1 cellular context compared by ENCODE assay signal in genomic region chr1:234605983-234606730, GRCh38.
TF ChIP-seq lines count a peak whose summit lies in the region.

No MANE protein-coding gene starts in this region.

TF ChIP-seq in HEK293, 187 proteins besides CTCF, POLR2A, EP300 and RAD21 (continued from another document and continues in another):
- TF ChIP-seq ZNF510 (tag by site-specific recombination; IDR thresholded peaks at IDR 0.05; ENCODE audit: insufficient replicate concordance), result no peak
- peak; percentile 4; the same call in 1 of the 2 replicates for TF ChIP-seq ZNF792 (tag by site-specific recombination; IDR thresholded peaks at IDR 0.05)
- peak; percentile 31; the same call in 1 of the 2 replicates for TF ChIP-seq ZXDB (tag by site-specific recombination; IDR thresholded peaks at IDR 0.05)
- TF ChIP-seq ZNF747 (tag by site-specific recombination; IDR thresholded peaks at IDR 0.05), result no peak
- TF ChIP-seq ZSCAN23 (tag by site-specific recombination; IDR thresholded peaks at IDR 0.05), result no peak
- TF ChIP-seq ZNF18 (tag by site-specific recombination; IDR thresholded peaks at IDR 0.05), result peak; percentile 38; the same call in 1 of the 2 replicates
- TF ChIP-seq, protein P1, sequence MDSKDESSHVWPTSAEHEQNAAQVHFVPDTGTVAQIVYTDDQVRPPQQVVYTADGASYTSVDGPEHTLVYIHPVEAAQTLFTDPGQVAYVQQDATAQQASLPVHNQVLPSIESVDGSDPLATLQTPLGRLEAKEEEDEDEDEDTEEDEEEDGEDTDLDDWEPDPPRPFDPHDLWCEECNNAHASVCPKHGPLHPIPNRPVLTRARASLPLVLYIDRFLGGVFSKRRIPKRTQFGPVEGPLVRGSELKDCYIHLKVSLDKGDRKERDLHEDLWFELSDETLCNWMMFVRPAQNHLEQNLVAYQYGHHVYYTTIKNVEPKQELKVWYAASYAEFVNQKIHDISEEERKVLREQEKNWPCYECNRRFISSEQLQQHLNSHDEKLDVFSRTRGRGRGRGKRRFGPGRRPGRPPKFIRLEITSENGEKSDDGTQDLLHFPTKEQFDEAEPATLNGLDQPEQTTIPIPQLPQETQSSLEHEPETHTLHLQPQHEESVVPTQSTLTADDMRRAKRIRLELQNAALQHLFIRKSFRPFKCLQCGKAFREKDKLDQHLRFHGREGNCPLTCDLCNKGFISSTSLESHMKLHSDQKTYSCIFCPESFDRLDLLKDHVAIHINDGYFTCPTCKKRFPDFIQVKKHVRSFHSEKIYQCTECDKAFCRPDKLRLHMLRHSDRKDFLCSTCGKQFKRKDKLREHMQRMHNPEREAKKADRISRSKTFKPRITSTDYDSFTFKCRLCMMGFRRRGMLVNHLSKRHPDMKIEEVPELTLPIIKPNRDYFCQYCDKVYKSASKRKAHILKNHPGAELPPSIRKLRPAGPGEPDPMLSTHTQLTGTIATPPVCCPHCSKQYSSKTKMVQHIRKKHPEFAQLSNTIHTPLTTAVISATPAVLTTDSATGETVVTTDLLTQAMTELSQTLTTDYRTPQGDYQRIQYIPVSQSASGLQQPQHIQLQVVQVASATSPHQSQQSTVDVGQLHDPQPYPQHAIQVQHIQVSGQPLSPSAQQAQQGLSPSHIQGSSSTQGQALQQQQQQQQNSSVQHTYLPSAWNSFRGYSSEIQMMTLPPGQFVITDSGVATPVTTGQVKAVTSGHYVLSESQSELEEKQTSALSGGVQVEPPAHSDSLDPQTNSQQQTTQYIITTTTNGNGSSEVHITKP (tag by site-specific recombination; IDR thresholded peaks at IDR 0.05), result peak; percentile 94
- TF ChIP-seq ZNF549 (tag by site-specific recombination; IDR thresholded peaks at IDR 0.05), result no peak
- TF ChIP-seq ZNF449 (tag by site-specific recombination; IDR thresholded peaks at IDR 0.05), result peak; percentile 19; the same call in 1 of the 2 replicates
- 0 out of 2 replicates have a peak, but pooled peaks have one; percentile 28 for TF ChIP-seq ZNF639 (tag by site-specific recombination; IDR thresholded peaks at IDR 0.05)
- TF ChIP-seq ZNF658 (tag by site-specific recombination; IDR thresholded peaks at IDR 0.05), result no peak
- no peak for TF ChIP-seq RBAK (tag by site-specific recombination; IDR thresholded peaks at IDR 0.05)
- no peak for TF ChIP-seq ZNF350 (tag by site-specific recombination; IDR thresholded peaks at IDR 0.05)
- TF ChIP-seq, protein P2, sequence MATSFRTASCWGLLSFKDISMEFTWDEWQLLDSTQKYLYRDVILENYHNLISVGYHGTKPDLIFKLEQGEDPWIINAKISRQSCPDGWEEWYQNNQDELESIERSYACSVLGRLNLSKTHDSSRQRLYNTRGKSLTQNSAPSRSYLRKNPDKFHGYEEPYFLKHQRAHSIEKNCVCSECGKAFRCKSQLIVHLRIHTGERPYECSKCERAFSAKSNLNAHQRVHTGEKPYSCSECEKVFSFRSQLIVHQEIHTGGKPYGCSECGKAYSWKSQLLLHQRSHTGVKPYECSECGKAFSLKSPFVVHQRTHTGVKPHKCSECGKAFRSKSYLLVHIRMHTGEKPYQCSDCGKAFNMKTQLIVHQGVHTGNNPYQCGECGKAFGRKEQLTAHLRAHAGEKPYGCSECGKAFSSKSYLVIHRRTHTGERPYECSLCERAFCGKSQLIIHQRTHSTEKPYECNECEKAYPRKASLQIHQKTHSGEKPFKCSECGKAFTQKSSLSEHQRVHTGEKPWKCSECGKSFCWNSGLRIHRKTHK (tag by site-specific recombination; IDR thresholded peaks at IDR 0.05), result no peak
- TF ChIP-seq ZNF544 (tag by site-specific recombination; IDR thresholded peaks at IDR 0.05), result no peak
- TF ChIP-seq ZNF692 (tag by site-specific recombination; IDR thresholded peaks at IDR 0.05), result 0 out of 2 replicates have a peak, but pooled peaks have one; percentile 60
- TF ChIP-seq GLI4 (tag by site-specific recombination; IDR thresholded peaks at IDR 0.05), result no peak; the same call in 1 of the 2 replicates
- TF ChIP-seq ZNF629 (tag by site-specific recombination; IDR thresholded peaks at IDR 0.05), result peak; percentile 48; the same call in 1 of the 2 replicates
- TF ChIP-seq, protein P3, sequence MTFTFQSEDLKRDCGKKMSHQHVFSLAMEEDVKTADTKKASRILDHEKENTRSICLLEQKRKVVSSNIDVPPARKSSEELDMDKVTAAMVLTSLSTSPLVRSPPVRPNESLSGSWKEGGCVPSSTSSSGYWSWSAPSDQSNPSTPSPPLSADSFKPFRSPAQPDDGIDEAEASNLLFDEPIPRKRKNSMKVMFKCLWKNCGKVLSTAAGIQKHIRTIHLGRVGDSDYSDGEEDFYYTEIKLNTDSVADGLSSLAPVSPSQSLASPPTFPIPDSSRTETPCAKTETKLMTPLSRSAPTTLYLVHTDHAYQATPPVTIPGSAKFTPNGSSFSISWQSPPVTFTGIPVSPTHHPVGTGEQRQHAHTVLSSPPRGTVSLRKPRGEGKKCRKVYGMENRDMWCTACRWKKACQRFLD (tag by site-specific recombination; IDR thresholded peaks at IDR 0.05), result no peak
- no peak for TF ChIP-seq MEIS1 (CRISPR knock-in tag; IDR thresholded peaks at IDR 0.05; ENCODE audit: borderline replicate concordance)
- no peak for TF ChIP-seq HOXD13 (CRISPR knock-in tag; IDR thresholded peaks at IDR 0.05; ENCODE audit: borderline replicate concordance)
- TF ChIP-seq PATZ1 (tag by site-specific recombination; IDR thresholded peaks at IDR 0.05), result 0 out of 2 replicates have a peak, but pooled peaks have one; percentile 11
- TF ChIP-seq, protein P4, sequence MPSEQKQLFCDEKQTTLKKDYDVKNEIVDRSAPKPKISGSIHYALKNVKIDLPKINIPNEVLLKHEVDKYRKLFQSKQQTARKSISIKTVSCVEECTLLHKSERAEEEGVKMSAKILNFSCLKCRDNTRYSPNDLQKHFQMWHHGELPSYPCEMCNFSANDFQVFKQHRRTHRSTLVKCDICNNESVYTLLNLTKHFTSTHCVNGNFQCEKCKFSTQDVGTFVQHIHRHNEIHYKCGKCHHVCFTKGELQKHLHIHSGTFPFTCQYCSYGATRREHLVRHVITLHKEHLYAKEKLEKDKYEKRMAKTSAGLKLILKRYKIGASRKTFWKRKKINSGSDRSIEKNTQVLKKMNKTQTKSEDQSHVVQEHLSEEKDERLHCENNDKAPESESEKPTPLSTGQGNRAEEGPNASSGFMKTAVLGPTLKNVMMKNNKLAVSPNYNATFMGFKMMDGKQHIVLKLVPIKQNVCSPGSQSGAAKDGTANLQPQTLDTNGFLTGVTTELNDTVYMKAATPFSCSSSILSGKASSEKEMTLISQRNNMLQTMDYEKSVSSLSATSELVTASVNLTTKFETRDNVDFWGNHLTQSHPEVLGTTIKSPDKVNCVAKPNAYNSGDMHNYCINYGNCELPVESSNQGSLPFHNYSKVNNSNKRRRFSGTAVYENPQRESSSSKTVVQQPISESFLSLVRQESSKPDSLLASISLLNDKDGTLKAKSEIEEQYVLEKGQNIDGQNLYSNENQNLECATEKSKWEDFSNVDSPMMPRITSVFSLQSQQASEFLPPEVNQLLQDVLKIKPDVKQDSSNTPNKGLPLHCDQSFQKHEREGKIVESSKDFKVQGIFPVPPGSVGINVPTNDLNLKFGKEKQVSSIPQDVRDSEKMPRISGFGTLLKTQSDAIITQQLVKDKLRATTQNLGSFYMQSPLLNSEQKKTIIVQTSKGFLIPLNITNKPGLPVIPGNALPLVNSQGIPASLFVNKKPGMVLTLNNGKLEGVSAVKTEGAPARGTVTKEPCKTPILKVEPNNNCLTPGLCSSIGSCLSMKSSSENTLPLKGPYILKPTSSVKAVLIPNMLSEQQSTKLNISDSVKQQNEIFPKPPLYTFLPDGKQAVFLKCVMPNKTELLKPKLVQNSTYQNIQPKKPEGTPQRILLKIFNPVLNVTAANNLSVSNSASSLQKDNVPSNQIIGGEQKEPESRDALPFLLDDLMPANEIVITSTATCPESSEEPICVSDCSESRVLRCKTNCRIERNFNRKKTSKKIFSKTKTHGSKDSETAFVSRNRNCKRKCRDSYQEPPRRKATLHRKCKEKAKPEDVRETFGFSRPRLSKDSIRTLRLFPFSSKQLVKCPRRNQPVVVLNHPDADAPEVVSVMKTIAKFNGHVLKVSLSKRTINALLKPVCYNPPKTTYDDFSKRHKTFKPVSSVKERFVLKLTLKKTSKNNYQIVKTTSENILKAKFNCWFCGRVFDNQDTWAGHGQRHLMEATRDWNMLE (tag by site-specific recombination; conservative IDR thresholded peaks at IDR 0.05; ENCODE audit: low read depth), result 0 out of 2 replicates have a peak, but pooled peaks have one; percentile 12
- no peak for TF ChIP-seq ZNF654 (tag by site-specific recombination; IDR thresholded peaks at IDR 0.05; ENCODE audit: low read depth)
- 0 out of 2 replicates have a peak, but pooled peaks have one; percentile 18 for TF ChIP-seq ZFP69B (tag by site-specific recombination; IDR thresholded peaks at IDR 0.05)
- TF ChIP-seq ZSCAN5A (tag by site-specific recombination; IDR thresholded peaks at IDR 0.05), result no peak
